Comparison of ENCODE assay signal across 20 cellular contexts in genomic region chr3:188826574-188826973, GRCh38.
"Had no signal": no experiment of that assay in that cellular context is flagged by ENCODE, and none has a peak within 500 bp of the region (broad histone marks: within the 10 kb centered on the region; RNA-seq: fewer than 3 reads in every experiment).

No MANE protein-coding gene starts in this region.

- DNase-seq: activated CD4-positive, alpha-beta T cell treated with anti-CD3 and anti-CD28 coated beads, Interleukin-2, amount 10 ng/mL, durations not matched to agents 7 days and 5 days; activated CD4-positive, CD25-positive, alpha-beta regulatory T cell; activated CD8-positive, alpha-beta memory T cell treated with anti-CD3 and anti-CD28 coated beads for 24 hours; activated effector memory CD4-positive, alpha-beta T cell treated with anti-CD3 and anti-CD28 coated beads, Interleukin-2, amount 50 U/mL, for 16 hours; central memory CD4-positive, alpha-beta T cell; endodermal cell; head of caudate nucleus; hippocampal formation; left cardiac atrium; left ventricle myocardium superior; occipital lobe; stimulated activated CD4-positive, alpha-beta T cell treated with anti-CD3 and anti-CD28 coated beads, Interleukin-4, amount 100 ng/mL, for 4 hours; stimulated activated naive CD4-positive, alpha-beta T cell; T-cell; tibial artery; upper lobe of right lung had no signal

- H3K9me3 Mint-ChIP-seq: activated CD4-positive, alpha-beta T cell treated with anti-CD3 and anti-CD28 coated beads, Interleukin-2, amount 10 ng/mL, durations not matched to agents 7 days and 5 days; activated naive CD4-positive, alpha-beta T cell treated with anti-CD3 and anti-CD28 coated beads, Interleukin-2, amount 50 U/mL, for 24 hours; dendritic cell treated with granulocyte-macrophage colony-stimulating factor and Interleukin-4, amounts not matched to agents 40 ng/mL and 50 ng/mL, for 4 days; endodermal cell; neural progenitor cell; T-cell had no signal

- H3K4me1 Mint-ChIP-seq: activated CD4-positive, alpha-beta T cell treated with anti-CD3 and anti-CD28 coated beads, Interleukin-2, amount 10 ng/mL, durations not matched to agents 7 days and 5 days; activated naive CD4-positive, alpha-beta T cell treated with anti-CD3 and anti-CD28 coated beads, Interleukin-2, amount 50 U/mL, for 24 hours had no signal

- H3K27me3 Mint-ChIP-seq: activated CD4-positive, alpha-beta T cell treated with anti-CD3 and anti-CD28 coated beads, Interleukin-2, amount 10 ng/mL, durations not matched to agents 7 days and 5 days; activated naive CD4-positive, alpha-beta T cell treated with anti-CD3 and anti-CD28 coated beads, Interleukin-2, amount 50 U/mL, for 24 hours; dendritic cell treated with granulocyte-macrophage colony-stimulating factor and Interleukin-4, amounts not matched to agents 40 ng/mL and 50 ng/mL, for 4 days; T-cell had no signal

- ATAC-seq: esophagus mucosa, left cardiac atrium, left ventricle myocardium superior, T-cell, upper lobe of right lung had no signal

- H3K36me3 Mint-ChIP-seq: activated naive CD4-positive, alpha-beta T cell treated with anti-CD3 and anti-CD28 coated beads, Interleukin-2, amount 50 U/mL, for 24 hours; neural progenitor cell had no signal

- H3K27ac Mint-ChIP-seq: activated CD4-positive, alpha-beta T cell treated with anti-CD3 and anti-CD28 coated beads, Interleukin-2, amount 10 ng/mL, durations not matched to agents 7 days and 5 days; activated naive CD4-positive, alpha-beta T cell treated with anti-CD3 and anti-CD28 coated beads, Interleukin-2, amount 50 U/mL, for 24 hours; endodermal cell; T-cell had no signal

- H3K4me3 Mint-ChIP-seq: activated CD4-positive, alpha-beta T cell treated with anti-CD3 and anti-CD28 coated beads, Interleukin-2, amount 10 ng/mL, durations not matched to agents 7 days and 5 days; activated naive CD4-positive, alpha-beta T cell treated with anti-CD3 and anti-CD28 coated beads, Interleukin-2, amount 50 U/mL, for 24 hours; dendritic cell treated with granulocyte-macrophage colony-stimulating factor and Interleukin-4, amounts not matched to agents 40 ng/mL and 50 ng/mL, for 4 days; endodermal cell; neural progenitor cell; T-cell had no signal
